2 cellular contexts compared by ENCODE assay signal in the genomic region with DNA sequence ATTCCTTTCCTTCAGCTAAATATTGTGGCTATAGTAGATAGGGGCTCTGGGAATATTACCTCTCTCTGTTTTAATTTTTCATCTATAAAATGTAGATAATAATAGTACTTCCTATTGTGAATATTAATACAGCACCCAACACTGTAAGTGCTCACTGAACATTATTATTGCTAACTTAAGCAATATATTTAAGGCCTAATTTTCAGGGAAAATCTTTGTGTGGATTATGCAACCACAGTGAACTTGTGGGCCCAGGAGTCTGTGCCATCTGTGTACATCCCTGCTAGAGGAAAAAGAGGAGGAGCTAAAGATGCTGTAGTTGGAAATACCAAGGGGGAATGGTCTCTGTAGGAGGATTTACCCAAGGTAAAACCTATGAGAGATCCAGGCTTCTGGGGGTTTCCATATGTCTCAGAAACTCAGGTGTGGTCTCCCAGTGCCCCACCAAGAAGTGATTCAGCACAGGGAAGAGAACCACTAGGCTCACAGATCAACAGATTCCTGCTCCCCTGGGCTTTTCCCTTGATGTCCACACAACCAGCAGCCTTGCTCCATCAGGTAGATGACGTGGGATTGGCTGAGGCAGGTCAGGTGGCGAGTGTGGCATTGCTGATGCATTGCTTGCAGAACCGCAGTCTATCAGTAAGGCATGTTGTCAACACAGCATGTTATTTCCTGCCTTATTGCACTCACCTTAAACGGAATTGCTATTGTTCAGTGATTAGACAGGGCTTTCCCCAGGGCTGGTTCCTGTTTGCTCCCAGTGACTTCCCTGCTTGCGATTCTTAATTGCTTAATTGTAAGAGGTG.
TF ChIP-seq lines count a peak whose summit lies in the region.

No MANE protein-coding gene starts in this region.

TF ChIP-seq in SK-N-SH, 30 proteins besides CTCF, POLR2A, EP300 and RAD21 (continued from another document):
- TF ChIP-seq, protein P1, sequence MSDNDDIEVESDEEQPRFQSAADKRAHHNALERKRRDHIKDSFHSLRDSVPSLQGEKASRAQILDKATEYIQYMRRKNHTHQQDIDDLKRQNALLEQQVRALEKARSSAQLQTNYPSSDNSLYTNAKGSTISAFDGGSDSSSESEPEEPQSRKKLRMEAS (IDR thresholded peaks at IDR 0.05; ENCODE audit: low read depth): no peak

TF ChIP-seq in SK-N-SH treated with all-trans-retinoic acid at 6 μM for 48 hours, 23 proteins besides CTCF, POLR2A, EP300 and RAD21 (continued from another document):
- TF ChIP-seq ZFP3 (CRISPR knock-in tag; IDR thresholded peaks at IDR 0.05): no peak
- TF ChIP-seq TCF4 (CRISPR knock-in tag; IDR thresholded peaks at IDR 0.05; ENCODE audit: borderline replicate concordance): no peak
- no peak for TF ChIP-seq OSR1 (CRISPR knock-in tag; IDR thresholded peaks at IDR 0.05)
